ENCODE assay signal across 10 cellular contexts in genomic region chr9:9003184-9003583, GRCh38.
A peak's percentile ranks its signal among the peaks of the same experiment; 100 is the strongest.
DNase-seq lines count a peak whose midpoint lies in the region; ATAC-seq and TF ChIP-seq lines count a peak whose summit lies in the region.
"Had no signal": no experiment of that assay in that cellular context is flagged by ENCODE, and none has a peak within 500 bp of the region (broad histone marks: within the 10 kb centered on the region; RNA-seq: fewer than 3 reads in every experiment).

No MANE protein-coding gene starts in this region.

- no peaks in the 10 kb centered on the region for H3K23me2 ChIP-seq in H9 (ENCODE audit: insufficient read length, low read depth, low read length, poor library complexity, severe bottlenecking)

- H2BK120ac ChIP-seq in H9 (ENCODE audit: low read depth, low read length, poor library complexity, severe bottlenecking) = no peak overlapping the region
- no peak overlapping the region for H2BK120ac ChIP-seq in neuronal stem cell (ENCODE audit: low read depth, low read length)

- no peak overlapping the region for H3K56ac ChIP-seq in H9 (ENCODE audit: insufficient read length, low read depth, low read length)

- H3K4me1 Mint-ChIP-seq in H9 = peaks cover 2 to 4% of the 10 kb centered on the region in 2 experiments; a peak in 2 of 4 replicates

- no peak for TF ChIP-seq POLR2A in Peyer's patch (IDR thresholded peaks at IDR 0.05)
- TF ChIP-seq POLR2A in gastroesophageal sphincter (IDR thresholded peaks at IDR 0.05) = no peak

- ATAC-seq in gastroesophageal sphincter = no peak

- H4K8ac ChIP-seq in H9 (replicated peaks; ENCODE audit: insufficient read length, low read depth, low read length) (no peak overlapping the region), neuronal stem cell (ENCODE audit: low read depth, low read length) (no peak overlapping the region)

- no peak overlapping the region for H4K91ac ChIP-seq in H9 (ENCODE audit: insufficient read length, low read depth, low read length)
- H4K91ac ChIP-seq in neuronal stem cell (ENCODE audit: low read depth, low read length, poor library complexity) = no peak overlapping the region

- H4K5ac ChIP-seq in H9 (ENCODE audit: insufficient read length, low read depth, low read length) = no peak overlapping the region

- H3K27me3 ChIP-seq in H9 (ENCODE audit: insufficient read depth, low read length) = no peaks in the 10 kb centered on the region
- no peaks in the 10 kb centered on the region for H3K27me3 ChIP-seq in neuronal stem cell (ENCODE audit: control insufficient read depth in 3 of 3, insufficient read depth in 3 of 3, low read depth in 1 of 3, low read length in 3 of 3)
- H3K27me3 ChIP-seq in Peyer's patch = no peaks in the 10 kb centered on the region
- no peaks in the 10 kb centered on the region for H3K27me3 ChIP-seq in gastroesophageal sphincter

- H3T11ph ChIP-seq in H9 (ENCODE audit: low read length) = no peak overlapping the region

- H3K9ac ChIP-seq in H9 (ENCODE audit: extremely low read depth, insufficient read length, low read length) (no peak overlapping the region), neuronal stem cell (ENCODE audit: low read depth, low read length, poor library complexity) (no peak overlapping the region)

- H2BK12ac ChIP-seq in H9 (ENCODE audit: insufficient read length, low read depth, low read length) = no peak overlapping the region
- no peak overlapping the region for H2BK12ac ChIP-seq in neuronal stem cell (ENCODE audit: low read length)

- H3K27ac Mint-ChIP-seq in H9 = no peak overlapping the region

- no peak overlapping the region for H3K4me2 ChIP-seq in H9 (ENCODE audit: insufficient read depth, insufficient read length, low read length)
- no peak overlapping the region for H3K4me2 ChIP-seq in neuronal stem cell (ENCODE audit: insufficient read depth, low read length, poor library complexity, severe bottlenecking)

- H2AK5ac ChIP-seq in H9 (ENCODE audit: insufficient read length, low read length) = no peak overlapping the region
- H2AK5ac ChIP-seq in neuronal stem cell (ENCODE audit: low read depth, low read length) = no peak overlapping the region

- H3K27ac ChIP-seq in H9 (ENCODE audit: insufficient read length, low read depth, low read length) = no peak overlapping the region
- no peak overlapping the region for H3K27ac ChIP-seq in neuronal stem cell (replicated peaks; ENCODE audit: low read length)
- H3K27ac ChIP-seq in Peyer's patch = no peak overlapping the region
- no peak overlapping the region for H3K27ac ChIP-seq in gastroesophageal sphincter
- H3K27ac ChIP-seq: prostate gland had no signal

- H4K20me1 ChIP-seq in H9 (ENCODE audit: control insufficient read depth, insufficient read depth, insufficient read length) = no peaks in the 10 kb centered on the region

- DNase-seq in H9 = no peak
- DNase-seq in NCI-H526 treated with DMSO at 0.1 percent for 48 hours (lab: John Stamatoyannopoulos, UW) = peak; percentile 67
- peak; percentile 7 for DNase-seq in epithelial cell of proximal tubule (ENCODE audit: low read depth)
- peak; percentile 8 for DNase-seq in neuronal stem cell (ENCODE audit: low spot score)
- DNase-seq in NCI-H774 (lab: John Stamatoyannopoulos, UW) = no peak
- DNase-seq in Peyer's patch = no peak
- no peak for DNase-seq in NCI-H1436 treated with DMSO at 0.1 percent for 48 hours (lab: John Stamatoyannopoulos, UW)
- DNase-seq: activated gamma-delta T cell had no signal

- H2BK5ac ChIP-seq in H9 (ENCODE audit: insufficient read length, low read length) (no peak overlapping the region), neuronal stem cell (ENCODE audit: low read length) (no peak overlapping the region)

- no peak overlapping the region for H3K4ac ChIP-seq in H9 (ENCODE audit: low read depth, low read length)
- no peak overlapping the region for H3K4ac ChIP-seq in neuronal stem cell (ENCODE audit: low read length)

- H3K79me1 ChIP-seq in H9 (ENCODE audit: insufficient read depth, low read depth, low read length, poor library complexity, severe bottlenecking) (no peaks in the 10 kb centered on the region), neuronal stem cell (ENCODE audit: low read depth, low read length) (no peaks in the 10 kb centered on the region)

- no peaks in the 10 kb centered on the region for H3K27me3 Mint-ChIP-seq in H9 (ENCODE audit: low read depth)

- no peak overlapping the region for H3K4me3 ChIP-seq in epithelial cell of proximal tubule (ENCODE audit: low read depth, low read length)
- no peak overlapping the region for H3K4me3 ChIP-seq in neuronal stem cell (ENCODE audit: low read length in 2 of 2)
- H3K4me3 ChIP-seq in Peyer's patch = no peak overlapping the region
- H3K4me3 ChIP-seq in gastroesophageal sphincter = no peak overlapping the region
- H3K4me3 ChIP-seq: prostate gland had no signal

- H3K14ac ChIP-seq in H9 (ENCODE audit: insufficient read depth, low read length) = no peak overlapping the region
- H3K14ac ChIP-seq in neuronal stem cell (ENCODE audit: low read length) = no peak overlapping the region

- H3K23ac ChIP-seq in H9 (ENCODE audit: insufficient read length, low read depth, low read length) (no peak overlapping the region), neuronal stem cell (ENCODE audit: low read depth, low read length, poor library complexity) (no peak overlapping the region)

- H3K18ac ChIP-seq in H9 (ENCODE audit: insufficient read length, low read depth, low read length) (no peak overlapping the region), neuronal stem cell (ENCODE audit: low read length) (no peak overlapping the region)

- no peaks in the 10 kb centered on the region for H3K9me3 ChIP-seq in H9 (ENCODE audit: control insufficient read depth, low read depth, low read length)
- H3K9me3 ChIP-seq in neuronal stem cell (replicated peaks in 1 of 2; ENCODE audit: control insufficient read depth in 2 of 2, insufficient read depth in 1 of 2, low read depth in 1 of 2, low read length in 2 of 2) = peaks cover 0 to under 1% of the 10 kb centered on the region in 2 donors
- H3K9me3 ChIP-seq in Peyer's patch = no peaks in the 10 kb centered on the region
- peaks cover 0 to 13% (median 0%) of the 10 kb centered on the region in 3 donors for H3K9me3 ChIP-seq in gastroesophageal sphincter
- H3K9me3 ChIP-seq: prostate gland had no signal

- H3K79me2 ChIP-seq in H9 (ENCODE audit: insufficient read depth, low read length) = no peaks in the 10 kb centered on the region

- H3K4me3 Mint-ChIP-seq in H9 = no peak overlapping the region

- no peak for TF ChIP-seq EP300 in gastroesophageal sphincter (IDR thresholded peaks at IDR 0.05)

- no peaks in the 10 kb centered on the region for H3K36me3 ChIP-seq in neuronal stem cell (replicated peaks in 1 of 2; ENCODE audit: control insufficient read depth in 2 of 2, insufficient read depth in 2 of 2, low read length in 2 of 2)
- H3K36me3 ChIP-seq in Peyer's patch = no peaks in the 10 kb centered on the region
- H3K36me3 ChIP-seq in gastroesophageal sphincter = no peaks in the 10 kb centered on the region
- H3K36me3 ChIP-seq: prostate gland had no signal

- peaks cover 0 to 4% (median 0%) of the 10 kb centered on the region in 3 experiments; a peak in 2 of 7 replicates for H3K36me3 Mint-ChIP-seq in H9 (ENCODE audit: insufficient read depth in 1 of 3, low read depth in 3 of 3)

- H2BK20ac ChIP-seq in H9 (ENCODE audit: low read depth, low read length, poor library complexity, severe bottlenecking) = no peak overlapping the region

- H2AFZ ChIP-seq in H9 (ENCODE audit: low read length) (no peak overlapping the region), neuronal stem cell (ENCODE audit: low read length) (no peak overlapping the region)

- peak; percentile 47; the same call in 2 of the 3 replicates for TF ChIP-seq CTCF in H9 (conservative IDR thresholded peaks at IDR 0.05)
- TF ChIP-seq CTCF in epithelial cell of proximal tubule (conservative IDR thresholded peaks at IDR 0.05; ENCODE audit: low read depth, low read length) = peak; percentile 63
- peak in 1 of 6 experiments; percentile 3 for TF ChIP-seq CTCF in Peyer's patch (IDR thresholded peaks at IDR 0.05)
- no peak for TF ChIP-seq CTCF in gastroesophageal sphincter (IDR thresholded peaks at IDR 0.05)

- no peaks in the 10 kb centered on the region for H3K4me1 ChIP-seq in H9 (ENCODE audit: insufficient read depth, low read length)
- no peaks in the 10 kb centered on the region for H3K4me1 ChIP-seq in neuronal stem cell (ENCODE audit: control insufficient read depth in 2 of 2, insufficient read depth in 1 of 2, low read depth in 1 of 2, low read length in 2 of 2)
- H3K4me1 ChIP-seq in Peyer's patch = no peaks in the 10 kb centered on the region
- no peaks in the 10 kb centered on the region for H3K4me1 ChIP-seq in gastroesophageal sphincter
- H3K4me1 ChIP-seq: prostate gland had no signal

- WGBS in H9 (ENCODE audit: extremely low coverage, insufficient read length, low lambda C conversion rate) = no CpG with 5 or more reads among the region's 1 CpG
- WGBS in neuronal stem cell (ENCODE audit: extremely low coverage in 2 of 2, insufficient read length in 2 of 2, insufficient replicate concordance in 1 of 2), 2 donors = no CpG with 5 or more reads among the region's 1 CpG
- 41 to 55% methylated on average over 1 of the region's 1 CpG for WGBS in gastroesophageal sphincter (ENCODE audit: low coverage in 1 of 2), 2 donors

- H3K9me3 Mint-ChIP-seq in H9 = peaks cover 7 to 8% of the 10 kb centered on the region in 2 experiments; a peak in 4 of 5 replicates

- H2BK15ac ChIP-seq in H9 (ENCODE audit: low read depth, low read length) (no peak overlapping the region), neuronal stem cell (ENCODE audit: low read length) (no peak overlapping the region)

Comparison
In these comparisons a context has a peak if more than half of its experiments do, and no peak if none do; other contexts are left out.
1. DNase-seq: peak in NCI-H526 treated with DMSO at 0.1 percent for 48 hours (single experiment), epithelial cell of proximal tubule (single experiment) and neuronal stem cell (single experiment); none in H9 (single experiment), NCI-H774 (single experiment), Peyer's patch (0 of 3) and NCI-H1436 treated with DMSO at 0.1 percent for 48 hours (single experiment).
2. CTCF ChIP-seq: peak in H9 (single experiment) and epithelial cell of proximal tubule (single experiment); none in gastroesophageal sphincter (0 of 4).